8 cellular contexts compared by ENCODE assay signal in genomic region chr13:49443689-49444516, GRCh38. TPM values are rescaled to one million over a fixed set of nuclear protein-coding genes. Genes with fewer than 3 reads are reported as not detected.
DNase-seq lines count a peak whose midpoint lies in the region; ATAC-seq and TF ChIP-seq lines count a peak whose summit lies in the region.

Gene CAB39L (minus strand): TSS chr13:49444064. CDS start chr13:49382910, 61,154 bp downstream.
Gene SETDB2 (plus strand): TSS chr13:49444274. CDS start chr13:49451894, 7,620 bp downstream.

- peak within 1 kb of the TSS; percentile 94 for H3K27ac Mint-ChIP-seq in activated CD4-positive, alpha-beta memory T cell treated with anti-CD3 and anti-CD28 coated beads for 36 hours

- H3K4me1 Mint-ChIP-seq in activated CD4-positive, alpha-beta memory T cell treated with anti-CD3 and anti-CD28 coated beads for 36 hours (ENCODE audit: low read depth), result peaks cover 62% of the 10 kb centered on the region

- H3K4me1 ChIP-seq in right lobe of liver, result peaks cover 0 to 11% (median 0%) of the 10 kb centered on the region in 4 donors

- no peaks in the 10 kb centered on the region for H3K9me3 ChIP-seq in right lobe of liver

- peak within 1 kb of the TSS; percentile 85 for H3K4me3 Mint-ChIP-seq in activated CD4-positive, alpha-beta memory T cell treated with anti-CD3 and anti-CD28 coated beads for 36 hours

- peaks cover 13% of the 10 kb centered on the region for H3K36me3 Mint-ChIP-seq in activated CD4-positive, alpha-beta memory T cell treated with anti-CD3 and anti-CD28 coated beads for 36 hours

- under 1% methylated on average over 28 of the region's 54 CpGs for WGBS in right lobe of liver (ENCODE audit: insufficient coverage, low coverage, low lambda C conversion rate, missing lambda C conversion rate)

- no peaks in the 10 kb centered on the region for H3K9me3 Mint-ChIP-seq in activated CD4-positive, alpha-beta memory T cell treated with anti-CD3 and anti-CD28 coated beads for 36 hours

- H3K27me3 ChIP-seq in dorsolateral prefrontal cortex, result no peaks in the 10 kb centered on the region
- H3K27me3 ChIP-seq in right lobe of liver, result no peaks in the 10 kb centered on the region

- H3K36me3 ChIP-seq in right lobe of liver, result no peaks in the 10 kb centered on the region

- H3K27ac ChIP-seq in dorsolateral prefrontal cortex (peak within 1 kb of the TSS; percentile 63 to 97 (median 92)), right lobe of liver (peak within 1 kb of the TSS; percentile 84 to 92 (median 91))

- DNase-seq in CD1c-positive myeloid dendritic cell (ENCODE audit: extremely low spot score) (peak; percentile 99), NCI-H748 (lab: John Stamatoyannopoulos, UW; ENCODE audit: unreplicated experiment) (peak; percentile 99), dorsolateral prefrontal cortex (peak; percentile 96 to 99 (median 99)), right lobe of liver (peak; percentile 99 to 100 (median 100))
- peak; percentile 100 for DNase-seq in activated CD4-positive, alpha-beta memory T cell treated with anti-CD3 and anti-CD28 coated beads for 36 hours
- DNase-seq in stimulated activated CD4-positive, alpha-beta T cell treated with anti-CD3 and anti-CD28 coated beads, Interleukin-4, amount 100 ng/mL, for 4 hours, result peak; percentile 96 to 99

- no peaks in the 10 kb centered on the region for H3K27me3 Mint-ChIP-seq in activated CD4-positive, alpha-beta memory T cell treated with anti-CD3 and anti-CD28 coated beads for 36 hours

- intact Hi-C loops in activated CD4-positive, alpha-beta memory T cell treated with anti-CD3 and anti-CD28 coated beads for 36 hours (cut with micrococcal nuclease), result loop anchor here (1.0 to 10.0 kb wide), 12 partner anchors 10 to 1212 kb away; partner anchors contain the start of genes CDADC1, EBPL, ITM2B and KPNA3
- intact Hi-C loops in dorsolateral prefrontal cortex (cut with DNase I), result loop anchor here (1.0 to 5.0 kb wide), 6 partner anchors 51 to 197 kb away; partner anchors contain the start of genes PHF11 (in 2 of the 2), RCBTB1 (in 2 of the 2) and CDADC1 (in 1 of the 2)
- intact Hi-C loops in right lobe of liver (cut with DNase I), result loop anchor here in 1 of 2 donors (10.0 kb wide), 1 partner anchor 149 kb away; no protein-coding TSS in a partner anchor

- H3K4me3 ChIP-seq in dorsolateral prefrontal cortex (peak within 1 kb of the TSS; percentile 45 to 96 (median 84)), right lobe of liver (peak within 1 kb of the TSS; percentile 73 to 85 (median 74))

- TF ChIP-seq POLR2A in right lobe of liver (IDR thresholded peaks at IDR 0.05), result peak; percentile 94

- TF ChIP-seq CTCF in dorsolateral prefrontal cortex (IDR thresholded peaks at IDR 0.05 in 54 of 56, conservative IDR thresholded peaks at IDR 0.05 in 2 of 56; ENCODE audit: low read depth in 1 of 56, partially characterized antibody in 56 of 56) (peak in 55 of 56 donors; percentile 10 to 80 (median 62)), right lobe of liver (IDR thresholded peaks at IDR 0.05) (peak; percentile 45 to 62 (median 55))

- CTCF ChIA-PET in activated CD4-positive, alpha-beta memory T cell treated with anti-CD3 and anti-CD28 coated beads for 36 hours (lab: Charles Lee), result interaction anchor here (0.6 to 2.1 kb wide), 7 partner anchors 10 to 1349 kb away, joined by 3 to 8 read pairs (median 3); partner anchors contain the start of genes MED4, PHF11 and RCBTB1

- ATAC-seq in GM19372 (IDR thresholded peaks at IDR 0.05; ENCODE audit: low read depth, unreplicated experiment), result peak; percentile 92
- ATAC-seq in HG03558 (IDR thresholded peaks at IDR 0.05; ENCODE audit: extremely low read depth, unreplicated experiment), result peak; percentile 88
- peak; percentile 93 to 99 (median 96) for ATAC-seq in right lobe of liver

- POLR2A ChIA-PET in activated CD4-positive, alpha-beta memory T cell treated with anti-CD3 and anti-CD28 coated beads for 36 hours (lab: Charles Lee), result interaction anchor here (0.6 to 5.3 kb wide), 10 partner anchors 9 to 1410 kb away, joined by 3 to 72 read pairs (median 4); partner anchors contain the start of genes CDADC1, EBPL, PHF11 and RCBTB1

RNA-seq across cellular contexts. Expression of gene CAB39L, which starts in this region (rescaled TPM):
- total RNA-seq in activated CD4-positive, alpha-beta memory T cell treated with anti-CD3 and anti-CD28 coated beads for 36 hours, result 1 to 10 TPM; 5.6 to 6.3 TPM
- total RNA-seq in dorsolateral prefrontal cortex (10 to 100 TPM; 27.2 to 86.9 (median 50.7) TPM), right lobe of liver (1 to 10 TPM; 1.9 to 4.1 (median 2.8) TPM)

RNA-seq across cellular contexts. Expression of gene SETDB2, which starts in this region (rescaled TPM):
- 10 to 100 TPM; 13.9 to 15.9 TPM for total RNA-seq in activated CD4-positive, alpha-beta memory T cell treated with anti-CD3 and anti-CD28 coated beads for 36 hours
- total RNA-seq in dorsolateral prefrontal cortex, result 10 to 100 TPM; 12.4 to 25.4 (median 18.7) TPM
- total RNA-seq in right lobe of liver, result 1 to 10 TPM; 3.7 to 6.7 (median 4.6) TPM

Comparison
In these comparisons a context has a peak if more than half of its experiments do, and no peak if none do; other contexts are left out.
1. Peak in every context shown above with its lines: DNase-seq, ATAC-seq, H3K4me3 ChIP-seq and H3K27ac ChIP-seq.